1 cellular context compared by ENCODE assay signal in genomic region chr10:3902809-3903410, GRCh38.
TF ChIP-seq lines count a peak whose summit lies in the region.

No MANE protein-coding gene starts in this region.

TF ChIP-seq in GM12878, 131 proteins besides CTCF, POLR2A, EP300 and RAD21 (continued from another document):
- TF ChIP-seq, protein P1, sequence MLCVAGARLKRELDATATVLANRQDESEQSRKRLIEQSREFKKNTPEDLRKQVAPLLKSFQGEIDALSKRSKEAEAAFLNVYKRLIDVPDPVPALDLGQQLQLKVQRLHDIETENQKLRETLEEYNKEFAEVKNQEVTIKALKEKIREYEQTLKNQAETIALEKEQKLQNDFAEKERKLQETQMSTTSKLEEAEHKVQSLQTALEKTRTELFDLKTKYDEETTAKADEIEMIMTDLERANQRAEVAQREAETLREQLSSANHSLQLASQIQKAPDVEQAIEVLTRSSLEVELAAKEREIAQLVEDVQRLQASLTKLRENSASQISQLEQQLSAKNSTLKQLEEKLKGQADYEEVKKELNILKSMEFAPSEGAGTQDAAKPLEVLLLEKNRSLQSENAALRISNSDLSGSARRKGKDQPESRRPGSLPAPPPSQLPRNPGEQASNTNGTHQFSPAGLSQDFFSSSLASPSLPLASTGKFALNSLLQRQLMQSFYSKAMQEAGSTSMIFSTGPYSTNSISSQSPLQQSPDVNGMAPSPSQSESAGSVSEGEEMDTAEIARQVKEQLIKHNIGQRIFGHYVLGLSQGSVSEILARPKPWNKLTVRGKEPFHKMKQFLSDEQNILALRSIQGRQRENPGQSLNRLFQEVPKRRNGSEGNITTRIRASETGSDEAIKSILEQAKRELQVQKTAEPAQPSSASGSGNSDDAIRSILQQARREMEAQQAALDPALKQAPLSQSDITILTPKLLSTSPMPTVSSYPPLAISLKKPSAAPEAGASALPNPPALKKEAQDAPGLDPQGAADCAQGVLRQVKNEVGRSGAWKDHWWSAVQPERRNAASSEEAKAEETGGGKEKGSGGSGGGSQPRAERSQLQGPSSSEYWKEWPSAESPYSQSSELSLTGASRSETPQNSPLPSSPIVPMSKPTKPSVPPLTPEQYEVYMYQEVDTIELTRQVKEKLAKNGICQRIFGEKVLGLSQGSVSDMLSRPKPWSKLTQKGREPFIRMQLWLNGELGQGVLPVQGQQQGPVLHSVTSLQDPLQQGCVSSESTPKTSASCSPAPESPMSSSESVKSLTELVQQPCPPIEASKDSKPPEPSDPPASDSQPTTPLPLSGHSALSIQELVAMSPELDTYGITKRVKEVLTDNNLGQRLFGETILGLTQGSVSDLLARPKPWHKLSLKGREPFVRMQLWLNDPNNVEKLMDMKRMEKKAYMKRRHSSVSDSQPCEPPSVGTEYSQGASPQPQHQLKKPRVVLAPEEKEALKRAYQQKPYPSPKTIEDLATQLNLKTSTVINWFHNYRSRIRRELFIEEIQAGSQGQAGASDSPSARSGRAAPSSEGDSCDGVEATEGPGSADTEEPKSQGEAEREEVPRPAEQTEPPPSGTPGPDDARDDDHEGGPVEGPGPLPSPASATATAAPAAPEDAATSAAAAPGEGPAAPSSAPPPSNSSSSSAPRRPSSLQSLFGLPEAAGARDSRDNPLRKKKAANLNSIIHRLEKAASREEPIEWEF (IDR thresholded peaks at IDR 0.05; ENCODE audit: insufficient replicate concordance, low read depth, low read length), result peak; percentile 38
- TF ChIP-seq NFIC (IDR thresholded peaks at IDR 0.05; ENCODE audit: low read depth, low read length), result no peak; the same call in 1 of the 2 replicates
- TF ChIP-seq, protein P2, sequence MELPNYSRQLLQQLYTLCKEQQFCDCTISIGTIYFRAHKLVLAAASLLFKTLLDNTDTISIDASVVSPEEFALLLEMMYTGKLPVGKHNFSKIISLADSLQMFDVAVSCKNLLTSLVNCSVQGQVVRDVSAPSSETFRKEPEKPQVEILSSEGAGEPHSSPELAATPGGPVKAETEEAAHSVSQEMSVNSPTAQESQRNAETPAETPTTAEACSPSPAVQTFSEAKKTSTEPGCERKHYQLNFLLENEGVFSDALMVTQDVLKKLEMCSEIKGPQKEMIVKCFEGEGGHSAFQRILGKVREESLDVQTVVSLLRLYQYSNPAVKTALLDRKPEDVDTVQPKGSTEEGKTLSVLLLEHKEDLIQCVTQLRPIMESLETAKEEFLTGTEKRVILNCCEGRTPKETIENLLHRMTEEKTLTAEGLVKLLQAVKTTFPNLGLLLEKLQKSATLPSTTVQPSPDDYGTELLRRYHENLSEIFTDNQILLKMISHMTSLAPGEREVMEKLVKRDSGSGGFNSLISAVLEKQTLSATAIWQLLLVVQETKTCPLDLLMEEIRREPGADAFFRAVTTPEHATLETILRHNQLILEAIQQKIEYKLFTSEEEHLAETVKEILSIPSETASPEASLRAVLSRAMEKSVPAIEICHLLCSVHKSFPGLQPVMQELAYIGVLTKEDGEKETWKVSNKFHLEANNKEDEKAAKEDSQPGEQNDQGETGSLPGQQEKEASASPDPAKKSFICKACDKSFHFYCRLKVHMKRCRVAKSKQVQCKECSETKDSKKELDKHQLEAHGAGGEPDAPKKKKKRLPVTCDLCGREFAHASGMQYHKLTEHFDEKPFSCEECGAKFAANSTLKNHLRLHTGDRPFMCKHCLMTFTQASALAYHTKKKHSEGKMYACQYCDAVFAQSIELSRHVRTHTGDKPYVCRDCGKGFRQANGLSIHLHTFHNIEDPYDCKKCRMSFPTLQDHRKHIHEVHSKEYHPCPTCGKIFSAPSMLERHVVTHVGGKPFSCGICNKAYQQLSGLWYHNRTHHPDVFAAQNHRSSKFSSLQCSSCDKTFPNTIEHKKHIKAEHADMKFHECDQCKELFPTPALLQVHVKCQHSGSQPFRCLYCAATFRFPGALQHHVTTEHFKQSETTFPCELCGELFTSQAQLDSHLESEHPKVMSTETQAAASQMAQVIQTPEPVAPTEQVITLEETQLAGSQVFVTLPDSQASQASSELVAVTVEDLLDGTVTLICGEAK (IDR thresholded peaks at IDR 0.05; ENCODE audit: borderline replicate concordance), result peak; percentile 57; the same call in 1 of the 2 replicates
- 0 out of 2 replicates have a peak, but pooled peaks have one; percentile 10 for TF ChIP-seq MXI1 (IDR thresholded peaks at IDR 0.05; ENCODE audit: low read depth, low read length)
- TF ChIP-seq IKZF2 (IDR thresholded peaks at IDR 0.05), result peak in 1 of 2 experiments; percentile 0; a peak in 1 of 4 replicates
- TF ChIP-seq, protein P3, sequence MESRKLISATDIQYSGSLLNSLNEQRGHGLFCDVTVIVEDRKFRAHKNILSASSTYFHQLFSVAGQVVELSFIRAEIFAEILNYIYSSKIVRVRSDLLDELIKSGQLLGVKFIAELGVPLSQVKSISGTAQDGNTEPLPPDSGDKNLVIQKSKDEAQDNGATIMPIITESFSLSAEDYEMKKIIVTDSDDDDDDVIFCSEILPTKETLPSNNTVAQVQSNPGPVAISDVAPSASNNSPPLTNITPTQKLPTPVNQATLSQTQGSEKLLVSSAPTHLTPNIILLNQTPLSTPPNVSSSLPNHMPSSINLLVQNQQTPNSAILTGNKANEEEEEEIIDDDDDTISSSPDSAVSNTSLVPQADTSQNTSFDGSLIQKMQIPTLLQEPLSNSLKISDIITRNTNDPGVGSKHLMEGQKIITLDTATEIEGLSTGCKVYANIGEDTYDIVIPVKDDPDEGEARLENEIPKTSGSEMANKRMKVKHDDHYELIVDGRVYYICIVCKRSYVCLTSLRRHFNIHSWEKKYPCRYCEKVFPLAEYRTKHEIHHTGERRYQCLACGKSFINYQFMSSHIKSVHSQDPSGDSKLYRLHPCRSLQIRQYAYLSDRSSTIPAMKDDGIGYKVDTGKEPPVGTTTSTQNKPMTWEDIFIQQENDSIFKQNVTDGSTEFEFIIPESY (IDR thresholded peaks at IDR 0.05), result peak; percentile 20; the same call in 1 of the 2 replicates
